5 cellular contexts compared by ENCODE assay signal in the genomic region with DNA sequence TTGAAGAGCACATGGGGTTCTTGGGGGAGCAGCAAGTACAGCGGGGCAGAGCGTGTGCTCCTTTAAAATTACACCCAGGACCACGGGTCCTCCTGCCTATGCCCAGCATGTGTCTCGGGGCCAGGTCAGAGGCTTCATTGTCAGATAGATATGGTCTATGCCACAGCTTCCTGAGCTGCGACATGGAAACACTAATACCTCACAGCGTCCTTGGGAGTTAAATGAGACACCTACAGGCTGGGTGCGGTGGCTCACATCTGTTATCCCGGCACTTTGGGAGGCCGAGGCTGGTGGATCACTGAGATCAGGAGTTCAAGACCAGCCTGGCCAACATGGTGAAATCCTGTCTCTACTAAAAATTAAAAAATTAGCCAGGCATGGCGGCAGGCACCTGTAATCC.
"Had no signal": no experiment of that assay in that cellular context is flagged by ENCODE, and none has a peak within 500 bp of the region (broad histone marks: within the 10 kb centered on the region; RNA-seq: fewer than 3 reads in every experiment).

No MANE protein-coding gene starts in this region.

- H3K36me3 Mint-ChIP-seq: IgD-negative memory B cell had no signal

- H3K9me3 ChIP-seq: HAP-1 had no signal

- H3K4me3 ChIP-seq: HAP-1 had no signal

- H3K4me1 ChIP-seq: HAP-1 had no signal

- H3K9me3 Mint-ChIP-seq: IgD-negative memory B cell had no signal

- H3K4me1 Mint-ChIP-seq: IgD-negative memory B cell had no signal

- DNase-seq: GOT3, H7, KG1 had no signal

- H3K27ac Mint-ChIP-seq: IgD-negative memory B cell had no signal

- H3K36me3 ChIP-seq: HAP-1 had no signal
